8 cellular contexts compared by ENCODE assay signal in genomic region chr1:39103321-39104157, GRCh38.
DNase-seq lines count a peak whose midpoint lies in the region; ATAC-seq and TF ChIP-seq lines count a peak whose summit lies in the region.

No MANE protein-coding gene starts in this region.

- H4K20me1 ChIP-seq in BLaER1: peaks cover 18% of the 10 kb centered on the region

- H3K27ac ChIP-seq in BLaER1 (peak overlapping the region; percentile 95), brain microvascular endothelial cell (peak overlapping the region; percentile 79)

- H3K9ac ChIP-seq in BLaER1: peak overlapping the region; percentile 95

- TF ChIP-seq CTCF in brain microvascular endothelial cell (IDR thresholded peaks at IDR 0.05; ENCODE audit: low read depth, low read length, missing control alignments): no peak

- no peaks in the 10 kb centered on the region for H3K9me3 ChIP-seq in BLaER1

- H3K4me2 ChIP-seq in BLaER1: peak overlapping the region; percentile 97

- no peaks in the 10 kb centered on the region for H3K27me3 ChIP-seq in BLaER1
- H3K27me3 ChIP-seq in brain microvascular endothelial cell (replicated peaks): no peaks in the 10 kb centered on the region

- peaks cover 59% of the 10 kb centered on the region for H3K4me1 ChIP-seq in BLaER1

- DNase-seq in brain microvascular endothelial cell (peak; percentile 71), midbrain (lab: John Stamatoyannopoulos, UW) (peak; percentile 19), NCI-H510A (lab: John Stamatoyannopoulos, UW) (no peak), AG20443 (ENCODE audit: low spot score) (no peak)

- no peaks in the 10 kb centered on the region for H3K36me3 ChIP-seq in BLaER1
- no peaks in the 10 kb centered on the region for H3K36me3 ChIP-seq in brain microvascular endothelial cell (replicated peaks)

- ATAC-seq in HG03108 (IDR thresholded peaks at IDR 0.05; ENCODE audit: unreplicated experiment) (peak; percentile 11), GM18498 (IDR thresholded peaks at IDR 0.05; ENCODE audit: unreplicated experiment) (no peak), GM18517 (IDR thresholded peaks at IDR 0.05; ENCODE audit: unreplicated experiment) (no peak)

- in situ Hi-C loops in brain microvascular endothelial cell (cut with HindIII; ENCODE audit: low pct_ligation_motif_present, low sequenced_read_pairs): no loop called here

- H3K4me3 ChIP-seq in BLaER1: peak overlapping the region; percentile 96
- H3K4me3 ChIP-seq in brain microvascular endothelial cell (ENCODE audit: low read depth, low read length): no peak overlapping the region

Comparison
In these comparisons a context has a peak if more than half of its experiments do, and no peak if none do; other contexts are left out.
1. DNase-seq: peak in brain microvascular endothelial cell (single experiment) and midbrain (single experiment); none in NCI-H510A (single experiment) and AG20443 (single experiment).